Comparison of ENCODE assay signal across 7 cellular contexts in genomic region chr4:6907658-6908191, GRCh38. TPM values are rescaled to one million over a fixed set of nuclear protein-coding genes. Genes with fewer than 3 reads are reported as not detected.
DNase-seq lines count a peak whose midpoint lies in the region; ATAC-seq and TF ChIP-seq lines count a peak whose summit lies in the region.

No MANE protein-coding gene starts in this region.

- H3K27ac Mint-ChIP-seq in neural crest cell (ENCODE audit: unreplicated experiment), result no peak overlapping the region

- TF ChIP-seq CTCF in MM.1S (IDR thresholded peaks at IDR 0.05; ENCODE audit: low read length) (0 out of 2 replicates have a peak, but pooled peaks have one; percentile 11), neural crest cell (conservative IDR thresholded peaks at IDR 0.05) (peak; percentile 57)

- DNase-seq in ELR (ENCODE audit: low read depth) (peak; percentile 35), MM.1S (no peak), ecto neural progenitor cell (ENCODE audit: low spot score) (peak; percentile 63), neural crest cell (ENCODE audit: low read depth, low spot score) (no peak), A172 (ENCODE audit: low spot score) (no peak)

- no peaks in the 10 kb centered on the region for H3K27me3 ChIP-seq in MM.1S (replicated peaks; ENCODE audit: insufficient read depth, low read length)

- no peak overlapping the region for H2AFZ ChIP-seq in MM.1S (ENCODE audit: low read length)

- H4K20me1 ChIP-seq in MM.1S (ENCODE audit: insufficient read depth, low read length), result no peaks in the 10 kb centered on the region

- H3K9me3 ChIP-seq in MM.1S (replicated peaks; ENCODE audit: insufficient read depth, low read length), result no peaks in the 10 kb centered on the region

- no peak overlapping the region for H3K27ac ChIP-seq in MM.1S (ENCODE audit: low read length)

- ATAC-seq in GM18502 (IDR thresholded peaks at IDR 0.05; ENCODE audit: poor library complexity, unreplicated experiment) (no peak), GM19351 (IDR thresholded peaks at IDR 0.05; ENCODE audit: unreplicated experiment) (no peak)

- H3K79me2 ChIP-seq in MM.1S (ENCODE audit: low read length), result peaks cover 17% of the 10 kb centered on the region

- H3K36me3 ChIP-seq in MM.1S (replicated peaks; ENCODE audit: insufficient read depth, low read length), result no peaks in the 10 kb centered on the region

- H3K36me3 Mint-ChIP-seq in neural crest cell (ENCODE audit: low read depth), result no peaks in the 10 kb centered on the region

- H3K4me3 ChIP-seq in MM.1S (ENCODE audit: low read length), result no peak overlapping the region

- peaks cover 38% of the 10 kb centered on the region for H3K4me1 Mint-ChIP-seq in neural crest cell

- no peak overlapping the region for H3K4me2 ChIP-seq in MM.1S (ENCODE audit: low read depth, low read length)

- H3K4me1 ChIP-seq in MM.1S (ENCODE audit: low read length), result peaks cover 11% of the 10 kb centered on the region; the same call in 1 of the 2 replicates

- peak overlapping the region; percentile 97 for H3K4me3 Mint-ChIP-seq in neural crest cell

- H3K9ac ChIP-seq in MM.1S (ENCODE audit: low read length), result no peak overlapping the region

- H3K9me3 Mint-ChIP-seq in neural crest cell, result no peaks in the 10 kb centered on the region

- no peaks in the 10 kb centered on the region for H3F3A ChIP-seq in MM.1S (ENCODE audit: insufficient read depth, low read length)

- peaks cover 20% of the 10 kb centered on the region for H3K27me3 Mint-ChIP-seq in neural crest cell (ENCODE audit: low read depth)

- H3K9me2 ChIP-seq in MM.1S (replicated peaks; ENCODE audit: insufficient read depth, low read length), result no peaks in the 10 kb centered on the region

RNA-seq across cellular contexts. Expression of gene TBC1D14, which starts 1.9 kb away (rescaled TPM):
- total RNA-seq in neural crest cell, result 56.3 and 58.0 TPM in 2 replicates
- total RNA-seq in A172 (2014; rRNA removed; shearing (Covaris generic)), result 54.7 and 59.1 TPM in 2 replicates

Comparison
In these comparisons a context has a peak if more than half of its experiments do, and no peak if none do; other contexts are left out.
1. DNase-seq: peak in ELR (single experiment) and ecto neural progenitor cell (single experiment); none in MM.1S (single experiment), neural crest cell (single experiment) and A172 (single experiment).